In genomic region chr1:45519774-45520173, GRCh38 we compare ENCODE assay signal across 7 cellular contexts. TPM values are rescaled to one million over a fixed set of nuclear protein-coding genes. Genes with fewer than 3 reads are reported as not detected.
DNase-seq lines count a peak whose midpoint lies in the region; ATAC-seq, FAIRE-seq and TF ChIP-seq lines count a peak whose summit lies in the region.
"Not testable (repeated sequence)": the region's sequence is repeated elsewhere in the genome, so short reads cannot be mapped to it uniquely, and the experiment has no call there.

No MANE protein-coding gene starts in this region.

- H3K36me3 ChIP-seq in DOHH2 (ENCODE audit: control insufficient read depth, low read length): peaks cover 60% of the 10 kb centered on the region
- peaks cover 49% of the 10 kb centered on the region for H3K36me3 ChIP-seq in MG63
- peaks cover 35% of the 10 kb centered on the region for H3K36me3 ChIP-seq in adipocyte (ENCODE audit: control insufficient read depth, insufficient read depth, low read length, severe bottlenecking)
- peaks cover 40% of the 10 kb centered on the region for H3K36me3 ChIP-seq in endodermal cell (ENCODE audit: control insufficient read depth, insufficient read depth, low read length)
- H3K36me3 ChIP-seq in HepG2 (replicated peaks in 1 of 2; ENCODE audit: control insufficient read depth in 1 of 2, insufficient read depth in 2 of 2, low read length in 2 of 2): peaks cover 13 to 34% of the 10 kb centered on the region in 2 experiments
- peaks cover 14 to 40% of the 10 kb centered on the region in 2 donors for H3K36me3 ChIP-seq in psoas muscle (ENCODE audit: insufficient read depth in 1 of 2, low read depth in 1 of 2)

- H3K9me3 ChIP-seq in DOHH2 (ENCODE audit: control insufficient read depth, insufficient read depth, low read length); MG63; adipocyte (ENCODE audit: control insufficient read depth, low read length); endodermal cell (ENCODE audit: control insufficient read depth, low read length); HepG2 (ENCODE audit: low read length); psoas muscle: not testable (repeated sequence)

- H3K27ac Mint-ChIP-seq in activated B cell treated with CpG ODN at 0.5 μM for 24 hours, endodermal cell: not testable (repeated sequence)

- H3K4me2 ChIP-seq in DOHH2 (ENCODE audit: low read length) (peak overlapping the region; percentile 86), HepG2 (ENCODE audit: low read depth, low read length) (peak overlapping the region; percentile 77)

- not testable (repeated sequence) for H2AFZ ChIP-seq in HepG2 (ENCODE audit: low read length)

- H3K4me3 ChIP-seq in DOHH2 (ENCODE audit: low read length): peak overlapping the region; percentile 97
- H3K4me3 ChIP-seq in MG63: peak overlapping the region; percentile 84
- peak overlapping the region; percentile 92 for H3K4me3 ChIP-seq in adipocyte (ENCODE audit: low read length)
- H3K4me3 ChIP-seq in endodermal cell (ENCODE audit: low read length): peak overlapping the region; percentile 92
- peak overlapping the region; percentile 95 to 99 (median 96) for H3K4me3 ChIP-seq in HepG2 (replicated peaks in 1 of 3; ENCODE audit: insufficient read depth in 1 of 3, low read depth in 2 of 3, low read length in 3 of 3)
- peak overlapping the region; percentile 89 for H3K4me3 ChIP-seq in psoas muscle

- peaks cover 45% of the 10 kb centered on the region for H3K4me1 Mint-ChIP-seq in activated B cell treated with CpG ODN at 0.5 μM for 24 hours
- H3K4me1 Mint-ChIP-seq in endodermal cell: peaks cover 38% of the 10 kb centered on the region

- not testable (repeated sequence) for TF ChIP-seq CTCF in DOHH2 (IDR thresholded peaks at IDR 0.05; ENCODE audit: low read depth, low read length, poor library complexity, severe bottlenecking); activated B cell treated with CpG ODN at 0.5 μM for 24 hours (IDR thresholded peaks at IDR 0.05); endodermal cell (conservative IDR thresholded peaks at IDR 0.05); HepG2 (CRISPR knock-in tag; IDR thresholded peaks at IDR 0.05); psoas muscle (IDR thresholded peaks at IDR 0.05)

- H3K9ac ChIP-seq in adipocyte (ENCODE audit: low read length) (peak overlapping the region; percentile 94), endodermal cell (ENCODE audit: extremely low read depth, low read length, poor library complexity, severe bottlenecking) (peak overlapping the region; percentile 97), HepG2 (ENCODE audit: insufficient read depth, low read depth, low read length) (peak overlapping the region; percentile 100)

- H3K27me3 Mint-ChIP-seq in activated B cell treated with CpG ODN at 0.5 μM for 24 hours; endodermal cell (ENCODE audit: insufficient read depth): not testable (repeated sequence)

- in situ Hi-C loops in HepG2 (cut with HindIII; ENCODE audit: extremely low pct_ligation_motif_present, low pct_unique_long_range_greater_than_20kb): not testable (repeated sequence)

- CTCF ChIA-PET in activated B cell treated with CpG ODN at 0.5 μM for 24 hours (lab: Charles Lee): interaction anchor here (2.5 to 3.1 kb wide), 2 partner anchors 25 to 50 kb away, joined by 11 to 23 read pairs; no protein-coding TSS in a partner anchor
- CTCF ChIA-PET in HepG2 (lab: Yijun Ruan, JAX; ENCODE audit: low intra/inter-chr PET ratio, low total read pairs): not testable (repeated sequence)

- DNase-seq in MG63; activated B cell treated with CpG ODN at 0.5 μM for 24 hours; adipocyte (ENCODE audit: low read depth); endodermal cell; HepG2 (ENCODE audit: low spot score); psoas muscle: not testable (repeated sequence)

- ATAC-seq in activated B cell treated with CpG ODN at 0.5 μM for 24 hours (ENCODE audit: low read depth); HepG2; psoas muscle: not testable (repeated sequence)

- TF ChIP-seq EP300 in HepG2 (IDR thresholded peaks at IDR 0.05; ENCODE audit: low read depth in 2 of 2, low read length in 2 of 2); HepG2 (CRISPR knock-in tag; IDR thresholded peaks at IDR 0.05; ENCODE audit: borderline replicate concordance): not testable (repeated sequence)

- TF ChIP-seq RAD21 in HepG2 (CRISPR knock-in tag; IDR thresholded peaks at IDR 0.05): not testable (repeated sequence)

- WGBS in endodermal cell (ENCODE audit: insufficient coverage in 1 of 2, insufficient read length in 1 of 2), 2 experiments: 66 to 79% methylated on average over 7 to 16 of the region's 16 CpGs
- 12% methylated on average over 13 of the region's 16 CpGs for WGBS in HepG2 (ENCODE audit: low lambda C conversion rate)
- 78 to 90% (median 85%) methylated on average over 16 of the region's 16 CpGs for whole genome bisulfite sequencing in psoas muscle, 3 donors

- peak overlapping the region; percentile 51 for H3K27ac ChIP-seq in DOHH2 (ENCODE audit: low read depth, low read length)
- not testable (repeated sequence) for H3K27ac ChIP-seq in endodermal cell (ENCODE audit: low read depth, low read length); psoas muscle
- peak overlapping the region; percentile 56 for H3K27ac ChIP-seq in HepG2 (ENCODE audit: extremely low read length, insufficient read depth, low read length)

- POLR2A ChIA-PET in activated B cell treated with CpG ODN at 0.5 μM for 24 hours (lab: Charles Lee) (interaction anchor here (0.7 to 8.4 kb wide), 7 partner anchors 10 to 218 kb away, joined by 3 to 457 read pairs (median 5); partner anchors contain the start of genes AKR1A1, CCDC163, MMACHC and NASP), HepG2 (lab: Yijun Ruan, JAX) (interaction anchor here (0.7 to 13.3 kb wide), 7 partner anchors 9 to 693 kb away, joined by 4 to 690 read pairs (median 79); partner anchors contain the start of genes AKR1A1, CCDC163, MMACHC and NASP)

- not testable (repeated sequence) for TF ChIP-seq POLR2A in HepG2 (IDR thresholded peaks at IDR 0.05; ENCODE audit: insufficient read depth in 1 of 2, low read depth in 2 of 2, low read length in 2 of 2)

- H4K20me1 ChIP-seq in DOHH2 (ENCODE audit: control insufficient read depth, insufficient read depth, low read depth, low read length): not testable (repeated sequence)
- peaks cover 52% of the 10 kb centered on the region for H4K20me1 ChIP-seq in HepG2 (ENCODE audit: insufficient read depth, low read length)

- H3K9me2 ChIP-seq in DOHH2 (replicated peaks; ENCODE audit: control insufficient read depth, low read length): not testable (repeated sequence)

- H3K36me3 Mint-ChIP-seq in activated B cell treated with CpG ODN at 0.5 μM for 24 hours (ENCODE audit: low read depth) (peaks cover 50% of the 10 kb centered on the region), endodermal cell (ENCODE audit: low read depth) (peaks cover 35% of the 10 kb centered on the region)

- not testable (repeated sequence) for FAIRE-seq in HepG2 (lab: Jason Lieb, UNC)

- H3K9me3 Mint-ChIP-seq in activated B cell treated with CpG ODN at 0.5 μM for 24 hours, endodermal cell: not testable (repeated sequence)

- peaks cover 64% of the 10 kb centered on the region for H3K79me2 ChIP-seq in DOHH2 (ENCODE audit: control insufficient read depth, low read length)
- peaks cover 65% of the 10 kb centered on the region for H3K79me2 ChIP-seq in HepG2 (ENCODE audit: insufficient read depth, low read length)

- intact Hi-C loops in activated B cell treated with CpG ODN at 0.5 μM for 24 hours (cut with micrococcal nuclease): loop anchor here (2.0 kb wide), 1 partner anchor 51 kb away; no protein-coding TSS in a partner anchor
- intact Hi-C loops in HepG2 (cut with micrococcal nuclease; ENCODE audit: unreplicated experiment); psoas muscle (cut with DNase I): not testable (repeated sequence)

- H3K4me1 ChIP-seq in DOHH2 (ENCODE audit: control insufficient read depth, low read length): peaks cover 43% of the 10 kb centered on the region
- H3K4me1 ChIP-seq in adipocyte (ENCODE audit: control insufficient read depth, insufficient read depth, low read length): peaks cover 22% of the 10 kb centered on the region
- H3K4me1 ChIP-seq in endodermal cell (ENCODE audit: control insufficient read depth, insufficient read depth, low read length): not testable (repeated sequence)
- peaks cover 72% of the 10 kb centered on the region for H3K4me1 ChIP-seq in HepG2 (ENCODE audit: insufficient read depth, low read length)
- peaks cover 17% of the 10 kb centered on the region for H3K4me1 ChIP-seq in psoas muscle

- H3K27me3 ChIP-seq in DOHH2 (ENCODE audit: control insufficient read depth, low read length); MG63; adipocyte (replicated peaks; ENCODE audit: control insufficient read depth, insufficient read depth, low read length); endodermal cell (ENCODE audit: control insufficient read depth, insufficient read depth, low read length, poor library complexity, severe bottlenecking); HepG2 (ENCODE audit: control insufficient read depth in 1 of 2, insufficient read depth in 2 of 2, low read length in 2 of 2); psoas muscle (ENCODE audit: insufficient read depth in 3 of 3, low read length in 2 of 3): not testable (repeated sequence)

- not testable (repeated sequence) for BruUV-seq in HepG2 (replicated peaks; lab: Mats Ljungman, UMichigan)

- H3K4me3 Mint-ChIP-seq in activated B cell treated with CpG ODN at 0.5 μM for 24 hours (peak overlapping the region; percentile 93), endodermal cell (peak overlapping the region; percentile 96)

- not testable (repeated sequence) for H3F3A ChIP-seq in DOHH2 (ENCODE audit: control insufficient read depth, insufficient read depth)

RNA-seq across cellular contexts. Expression of gene PRDX1, which starts 1.9 kb away (rescaled TPM):
- total RNA-seq in MG63 (2014; rRNA removed; shearing (Covaris generic); ENCODE audit: low replicate concordance): 1,198 and 1,251 TPM in 2 replicates
- 351 and 413 TPM in 2 replicates for total RNA-seq in activated B cell treated with CpG ODN at 0.5 μM for 24 hours
- 100 to 1,000 TPM; 872 to 949 TPM for total RNA-seq in endodermal cell
- polyA plus RNA-seq in endodermal cell (2013, experiment 1 of 2): 677 TPM
- polyA plus RNA-seq in endodermal cell (2013, experiment 2 of 2): 633 TPM
- 1,898 and 2,651 TPM in 2 replicates for total RNA-seq in HepG2 (2016; rRNA removed; fragmentation: Illumina TruSeq; extraction: Trizol)
- total RNA-seq in HepG2 (2016; cell fraction: cytosol; rRNA removed; fragmentation: Illumina TruSeq; extraction: Trizol; ENCODE audit: low read depth): 648 and 690 TPM in 2 replicates
- 1,942 and 2,764 TPM in 2 replicates for total RNA-seq in HepG2 (2016; cell fraction: insoluble cytoplasmic fraction; rRNA removed; fragmentation: Illumina TruSeq; extraction: Trizol)
- total RNA-seq in HepG2 (2016; cell fraction: membrane; rRNA removed; fragmentation: Illumina TruSeq; extraction: Trizol): 688 and 689 TPM in 2 replicates
- 599 and 644 TPM in 2 replicates for total RNA-seq in HepG2 (2016; cell fraction: nucleus; rRNA removed; fragmentation: Illumina TruSeq; extraction: Trizol)
- 550 and 761 TPM in 2 replicates for polyA plus RNA-seq in HepG2 (2011; rRNA removed)
- 477 and 587 TPM in 2 replicates for polyA plus RNA-seq in HepG2 (2011; cell fraction: cytosol; rRNA removed)
- 93.4 and 123 TPM in 2 replicates for polyA plus RNA-seq in HepG2 (2011; cell fraction: nucleus; rRNA removed)
- 725 and 786 TPM in 2 replicates for polyA plus RNA-seq in HepG2 (2012)
- polyA plus RNA-seq in HepG2 (2016; cell fraction: cytosol; fragmentation: Illumina TruSeq; extraction: Trizol; ENCODE audit: low read depth): 598 and 600 TPM in 2 replicates
- 2,458 and 2,666 TPM in 2 replicates for polyA plus RNA-seq in HepG2 (2016; cell fraction: insoluble cytoplasmic fraction; fragmentation: Illumina TruSeq; extraction: Trizol; ENCODE audit: low read depth)
- 496 and 500 TPM in 2 replicates for polyA plus RNA-seq in HepG2 (2016; cell fraction: membrane; fragmentation: Illumina TruSeq; extraction: Trizol; ENCODE audit: low read depth)
- polyA plus RNA-seq in HepG2 (2016; cell fraction: nucleus; fragmentation: Illumina TruSeq; extraction: Trizol; ENCODE audit: insufficient read depth, low read depth): 910 and 953 TPM in 2 replicates
- polyA minus RNA-seq in HepG2 (2011; rRNA and poly(A)+ RNA removed; ENCODE audit: low replicate concordance): 219 and 566 TPM in 2 replicates
- polyA minus RNA-seq in HepG2 (2011; cell fraction: cytosol; rRNA and poly(A)+ RNA removed): 202 and 238 TPM in 2 replicates
- polyA minus RNA-seq in HepG2 (2011; cell fraction: nucleus; rRNA and poly(A)+ RNA removed): 82.1 and 96.2 TPM in 2 replicates
- total RNA-seq in psoas muscle: 100 to 1,000 TPM; 354 to 642 (median 440) TPM
- polyA plus RNA-seq in psoas muscle: 1,000 to 10,000 TPM in 1 of 3 donors, 100 to 1,000 TPM in 2; 524 to 1,179 (median 653) TPM

RNA-seq across cellular contexts. Expression of gene MMACHC, which starts 19.7 kb away (rescaled TPM):
- total RNA-seq in MG63 (2014; rRNA removed; shearing (Covaris generic); ENCODE audit: low replicate concordance): 1.0 and 1.2 TPM in 2 replicates
- total RNA-seq in activated B cell treated with CpG ODN at 0.5 μM for 24 hours (3.6 and 5.1 TPM in 2 replicates), endodermal cell (1 to 10 TPM; 7.1 to 7.7 TPM), HepG2 (2016; rRNA removed; fragmentation: Illumina TruSeq; extraction: Trizol) (10.3 and 13.4 TPM in 2 replicates), psoas muscle (10 to 100 TPM in 1 of 4 donors, 1 to 10 TPM in 3; 3.6 to 14.9 (median 6.7) TPM)
- 7.2 TPM for polyA plus RNA-seq in endodermal cell (2013, experiment 1 of 2)
- 6.1 TPM for polyA plus RNA-seq in endodermal cell (2013, experiment 2 of 2)
- 1.7 and 1.8 TPM in 2 replicates for total RNA-seq in HepG2 (2016; cell fraction: cytosol; rRNA removed; fragmentation: Illumina TruSeq; extraction: Trizol; ENCODE audit: low read depth)
- total RNA-seq in HepG2 (2016; cell fraction: insoluble cytoplasmic fraction; rRNA removed; fragmentation: Illumina TruSeq; extraction: Trizol): 9.5 and 12.8 TPM in 2 replicates
- total RNA-seq in HepG2 (2016; cell fraction: membrane; rRNA removed; fragmentation: Illumina TruSeq; extraction: Trizol): 6.3 and 6.7 TPM in 2 replicates
- 4.7 and 6.2 TPM in 2 replicates for total RNA-seq in HepG2 (2016; cell fraction: nucleus; rRNA removed; fragmentation: Illumina TruSeq; extraction: Trizol)
- polyA plus RNA-seq in HepG2 (2011; rRNA removed) (11.6 and 12.9 TPM in 2 replicates), psoas muscle (1 to 10 TPM; 2.3 to 9.3 (median 3.8) TPM)
- 10.0 and 13.8 TPM in 2 replicates for polyA plus RNA-seq in HepG2 (2011; cell fraction: cytosol; rRNA removed)
- 6.5 and 7.9 TPM in 2 replicates for polyA plus RNA-seq in HepG2 (2011; cell fraction: nucleus; rRNA removed)
- polyA plus RNA-seq in HepG2 (2012): 5.7 and 8.2 TPM in 2 replicates
- polyA plus RNA-seq in HepG2 (2016; cell fraction: cytosol; fragmentation: Illumina TruSeq; extraction: Trizol; ENCODE audit: low read depth): 2.7 and 4.1 TPM in 2 replicates
- 16.0 and 18.0 TPM in 2 replicates for polyA plus RNA-seq in HepG2 (2016; cell fraction: insoluble cytoplasmic fraction; fragmentation: Illumina TruSeq; extraction: Trizol; ENCODE audit: low read depth)
- 9.0 and 9.8 TPM in 2 replicates for polyA plus RNA-seq in HepG2 (2016; cell fraction: membrane; fragmentation: Illumina TruSeq; extraction: Trizol; ENCODE audit: low read depth)
- polyA plus RNA-seq in HepG2 (2016; cell fraction: nucleus; fragmentation: Illumina TruSeq; extraction: Trizol; ENCODE audit: insufficient read depth, low read depth): 7.7 and 8.8 TPM in 2 replicates
- 44.1 and 56.1 TPM in 2 replicates for polyA minus RNA-seq in HepG2 (2011; rRNA and poly(A)+ RNA removed; ENCODE audit: low replicate concordance)
- polyA minus RNA-seq in HepG2 (2011; cell fraction: cytosol; rRNA and poly(A)+ RNA removed): 11.0 and 11.6 TPM in 2 replicates
- 7.9 and 9.4 TPM in 2 replicates for polyA minus RNA-seq in HepG2 (2011; cell fraction: nucleus; rRNA and poly(A)+ RNA removed)

RNA-seq across cellular contexts. Expression of gene CCDC163, which starts 19.9 kb away (rescaled TPM):
- 0.16 and 0.67 TPM in 2 replicates for total RNA-seq in MG63 (2014; rRNA removed; shearing (Covaris generic); ENCODE audit: low replicate concordance)
- total RNA-seq in activated B cell treated with CpG ODN at 0.5 μM for 24 hours: 1.1 TPM in 2 replicates
- 1 to 10 TPM; 2.8 to 8.3 TPM for total RNA-seq in endodermal cell
- polyA plus RNA-seq in endodermal cell (2013, experiment 1 of 2): 2.7 TPM
- 2.3 TPM for polyA plus RNA-seq in endodermal cell (2013, experiment 2 of 2)
- total RNA-seq in HepG2 (2016; rRNA removed; fragmentation: Illumina TruSeq; extraction: Trizol): 4.4 and 5.2 TPM in 2 replicates
- 1.7 and 2.0 TPM in 2 replicates for total RNA-seq in HepG2 (2016; cell fraction: cytosol; rRNA removed; fragmentation: Illumina TruSeq; extraction: Trizol; ENCODE audit: low read depth)
- 3.6 and 5.0 TPM in 2 replicates for total RNA-seq in HepG2 (2016; cell fraction: insoluble cytoplasmic fraction; rRNA removed; fragmentation: Illumina TruSeq; extraction: Trizol)
- 4.4 and 4.6 TPM in 2 replicates for total RNA-seq in HepG2 (2016; cell fraction: membrane; rRNA removed; fragmentation: Illumina TruSeq; extraction: Trizol)
- 3.7 and 7.2 TPM in 2 replicates for total RNA-seq in HepG2 (2016; cell fraction: nucleus; rRNA removed; fragmentation: Illumina TruSeq; extraction: Trizol)
- 8.3 and 8.4 TPM in 2 replicates for polyA plus RNA-seq in HepG2 (2011; rRNA removed)
- polyA plus RNA-seq in HepG2 (2011; cell fraction: cytosol; rRNA removed): 7.4 and 7.9 TPM in 2 replicates
- 9.2 and 10.0 TPM in 2 replicates for polyA plus RNA-seq in HepG2 (2011; cell fraction: nucleus; rRNA removed)
- 3.7 and 3.9 TPM in 2 replicates for polyA plus RNA-seq in HepG2 (2012)
- polyA plus RNA-seq in HepG2 (2016; cell fraction: cytosol; fragmentation: Illumina TruSeq; extraction: Trizol; ENCODE audit: low read depth): 1.1 and 2.1 TPM in 2 replicates
- polyA plus RNA-seq in HepG2 (2016; cell fraction: insoluble cytoplasmic fraction; fragmentation: Illumina TruSeq; extraction: Trizol; ENCODE audit: low read depth): 4.7 and 5.7 TPM in 2 replicates
- polyA plus RNA-seq in HepG2 (2016; cell fraction: membrane; fragmentation: Illumina TruSeq; extraction: Trizol; ENCODE audit: low read depth): 3.4 and 4.3 TPM in 2 replicates
- polyA plus RNA-seq in HepG2 (2016; cell fraction: nucleus; fragmentation: Illumina TruSeq; extraction: Trizol; ENCODE audit: insufficient read depth, low read depth): 12.7 and 14.5 TPM in 2 replicates
- polyA minus RNA-seq in HepG2 (2011; rRNA and poly(A)+ RNA removed; ENCODE audit: low replicate concordance): 8.9 and 15.8 TPM in 2 replicates
- polyA minus RNA-seq in HepG2 (2011; cell fraction: cytosol; rRNA and poly(A)+ RNA removed): 2.3 and 3.3 TPM in 2 replicates
- polyA minus RNA-seq in HepG2 (2011; cell fraction: nucleus; rRNA and poly(A)+ RNA removed): 5.3 and 5.6 TPM in 2 replicates
- under 1 TPM; 0.25 to 0.64 (median 0.44) TPM for total RNA-seq in psoas muscle
- under 1 TPM; 0.69 to 0.82 (median 0.69) TPM for polyA plus RNA-seq in psoas muscle

RNA-seq across cellular contexts. Expression of gene TESK2, which starts 28.8 kb away (rescaled TPM):
- 0.25 TPM in 1 of 2 replicates, not detected in the other for total RNA-seq in MG63 (2014; rRNA removed; shearing (Covaris generic); ENCODE audit: low replicate concordance)
- total RNA-seq in activated B cell treated with CpG ODN at 0.5 μM for 24 hours (11.7 and 12.2 TPM in 2 replicates), endodermal cell (10 to 100 TPM in 1 of 2 donors, 1 to 10 TPM in 1; 9.7 to 10.3 TPM), HepG2 (2016; rRNA removed; fragmentation: Illumina TruSeq; extraction: Trizol) (5.5 and 6.9 TPM in 2 replicates), psoas muscle (1 to 10 TPM; 1.9 to 5.0 (median 2.3) TPM)
- polyA plus RNA-seq in endodermal cell (2013, experiment 1 of 2): 3.1 TPM
- 2.9 TPM for polyA plus RNA-seq in endodermal cell (2013, experiment 2 of 2)
- total RNA-seq in HepG2 (2016; cell fraction: cytosol; rRNA removed; fragmentation: Illumina TruSeq; extraction: Trizol; ENCODE audit: low read depth): 2.9 and 3.4 TPM in 2 replicates
- total RNA-seq in HepG2 (2016; cell fraction: insoluble cytoplasmic fraction; rRNA removed; fragmentation: Illumina TruSeq; extraction: Trizol): 5.6 and 6.8 TPM in 2 replicates
- total RNA-seq in HepG2 (2016; cell fraction: membrane; rRNA removed; fragmentation: Illumina TruSeq; extraction: Trizol): 8.7 and 9.4 TPM in 2 replicates
- total RNA-seq in HepG2 (2016; cell fraction: nucleus; rRNA removed; fragmentation: Illumina TruSeq; extraction: Trizol): 6.2 and 6.8 TPM in 2 replicates
- polyA plus RNA-seq in HepG2 (2011; rRNA removed) (8.8 and 9.6 TPM in 2 replicates), psoas muscle (1 to 10 TPM in 2 of 3 donors, under 1 TPM in 1; 0.73 to 4.3 (median 2.0) TPM)
- 9.0 and 9.1 TPM in 2 replicates for polyA plus RNA-seq in HepG2 (2011; cell fraction: cytosol; rRNA removed)
- polyA plus RNA-seq in HepG2 (2011; cell fraction: nucleus; rRNA removed): 10.2 TPM in 2 replicates
- 6.1 and 8.0 TPM in 2 replicates for polyA plus RNA-seq in HepG2 (2012)
- 2.3 and 2.9 TPM in 2 replicates for polyA plus RNA-seq in HepG2 (2016; cell fraction: cytosol; fragmentation: Illumina TruSeq; extraction: Trizol; ENCODE audit: low read depth)
- polyA plus RNA-seq in HepG2 (2016; cell fraction: insoluble cytoplasmic fraction; fragmentation: Illumina TruSeq; extraction: Trizol; ENCODE audit: low read depth): 5.0 and 6.3 TPM in 2 replicates
- polyA plus RNA-seq in HepG2 (2016; cell fraction: membrane; fragmentation: Illumina TruSeq; extraction: Trizol; ENCODE audit: low read depth): 6.6 and 6.8 TPM in 2 replicates
- polyA plus RNA-seq in HepG2 (2016; cell fraction: nucleus; fragmentation: Illumina TruSeq; extraction: Trizol; ENCODE audit: insufficient read depth, low read depth): 8.1 and 8.7 TPM in 2 replicates
- 4.1 and 11.9 TPM in 2 replicates for polyA minus RNA-seq in HepG2 (2011; rRNA and poly(A)+ RNA removed; ENCODE audit: low replicate concordance)
- polyA minus RNA-seq in HepG2 (2011; cell fraction: cytosol; rRNA and poly(A)+ RNA removed): 4.9 and 5.6 TPM in 2 replicates
- 7.0 and 7.3 TPM in 2 replicates for polyA minus RNA-seq in HepG2 (2011; cell fraction: nucleus; rRNA and poly(A)+ RNA removed)

RNA-seq across cellular contexts. Expression of gene AKR1A1, which starts 30.9 kb away (rescaled TPM):
- 60.7 and 93.8 TPM in 2 replicates for total RNA-seq in MG63 (2014; rRNA removed; shearing (Covaris generic); ENCODE audit: low replicate concordance)
- total RNA-seq in activated B cell treated with CpG ODN at 0.5 μM for 24 hours (215 and 218 TPM in 2 replicates), endodermal cell (100 to 1,000 TPM; 200 to 239 TPM), HepG2 (2016; rRNA removed; fragmentation: Illumina TruSeq; extraction: Trizol) (217 and 233 TPM in 2 replicates), psoas muscle (10 to 100 TPM; 35.6 to 69.6 (median 51.3) TPM)
- 176 TPM for polyA plus RNA-seq in endodermal cell (2013, experiment 1 of 2)
- 157 TPM for polyA plus RNA-seq in endodermal cell (2013, experiment 2 of 2)
- 83.2 and 92.8 TPM in 2 replicates for total RNA-seq in HepG2 (2016; cell fraction: cytosol; rRNA removed; fragmentation: Illumina TruSeq; extraction: Trizol; ENCODE audit: low read depth)
- 217 and 238 TPM in 2 replicates for total RNA-seq in HepG2 (2016; cell fraction: insoluble cytoplasmic fraction; rRNA removed; fragmentation: Illumina TruSeq; extraction: Trizol)
- total RNA-seq in HepG2 (2016; cell fraction: membrane; rRNA removed; fragmentation: Illumina TruSeq; extraction: Trizol): 122 and 152 TPM in 2 replicates
- 126 and 130 TPM in 2 replicates for total RNA-seq in HepG2 (2016; cell fraction: nucleus; rRNA removed; fragmentation: Illumina TruSeq; extraction: Trizol)
- polyA plus RNA-seq in HepG2 (2011; rRNA removed) (181 and 188 TPM in 2 replicates), psoas muscle (10 to 100 TPM; 37.9 to 91.5 (median 45.5) TPM)
- polyA plus RNA-seq in HepG2 (2011; cell fraction: cytosol; rRNA removed): 171 and 206 TPM in 2 replicates
- polyA plus RNA-seq in HepG2 (2011; cell fraction: nucleus; rRNA removed): 120 and 146 TPM in 2 replicates
- polyA plus RNA-seq in HepG2 (2012): 115 TPM in 2 replicates
- 68.5 and 93.5 TPM in 2 replicates for polyA plus RNA-seq in HepG2 (2016; cell fraction: cytosol; fragmentation: Illumina TruSeq; extraction: Trizol; ENCODE audit: low read depth)
- polyA plus RNA-seq in HepG2 (2016; cell fraction: insoluble cytoplasmic fraction; fragmentation: Illumina TruSeq; extraction: Trizol; ENCODE audit: low read depth): 208 and 214 TPM in 2 replicates
- 89.6 and 126 TPM in 2 replicates for polyA plus RNA-seq in HepG2 (2016; cell fraction: membrane; fragmentation: Illumina TruSeq; extraction: Trizol; ENCODE audit: low read depth)
- polyA plus RNA-seq in HepG2 (2016; cell fraction: nucleus; fragmentation: Illumina TruSeq; extraction: Trizol; ENCODE audit: insufficient read depth, low read depth): 233 and 234 TPM in 2 replicates
- 185 and 208 TPM in 2 replicates for polyA minus RNA-seq in HepG2 (2011; rRNA and poly(A)+ RNA removed; ENCODE audit: low replicate concordance)
- 70.5 and 79.0 TPM in 2 replicates for polyA minus RNA-seq in HepG2 (2011; cell fraction: cytosol; rRNA and poly(A)+ RNA removed)
- polyA minus RNA-seq in HepG2 (2011; cell fraction: nucleus; rRNA and poly(A)+ RNA removed): 93.6 and 111 TPM in 2 replicates
